13 cellular contexts compared by ENCODE assay signal in the genomic region with DNA sequence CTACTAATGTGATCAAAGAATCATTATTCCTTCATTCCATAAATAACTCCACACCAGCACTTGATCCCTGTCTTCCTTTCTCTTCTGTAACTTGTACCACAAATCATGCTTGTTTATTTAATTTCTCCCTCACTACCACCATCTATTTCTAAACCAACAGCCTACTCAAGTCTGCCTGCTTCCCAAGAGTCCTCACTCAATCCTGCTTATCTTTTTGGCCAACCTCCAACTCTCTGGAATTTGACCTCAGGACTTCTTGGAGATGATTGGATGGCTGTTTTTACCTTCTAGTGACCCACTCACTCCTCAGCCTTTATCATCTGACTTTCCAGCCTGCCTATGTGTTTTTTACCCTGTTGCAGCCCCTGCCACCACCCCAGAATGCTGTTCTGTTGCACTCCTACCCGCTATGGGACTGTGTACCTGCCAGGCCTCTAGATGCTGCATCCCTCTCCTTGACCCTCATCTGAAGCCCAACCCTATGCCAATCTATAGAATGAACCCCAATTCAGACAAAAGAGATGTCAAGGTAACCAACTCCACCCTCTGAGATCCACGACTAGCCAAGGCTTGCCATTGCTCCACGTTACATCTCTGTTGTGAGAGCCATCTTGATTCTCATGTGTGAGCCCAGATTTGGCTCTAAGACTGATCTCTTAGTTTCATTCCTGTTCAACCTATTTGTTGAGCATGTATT.
DNase-seq lines count a peak whose midpoint lies in the region; ATAC-seq and TF ChIP-seq lines count a peak whose summit lies in the region.
"Had no signal": no experiment of that assay in that cellular context is flagged by ENCODE, and none has a peak within 500 bp of the region (broad histone marks: within the 10 kb centered on the region; RNA-seq: fewer than 3 reads in every experiment).

No MANE protein-coding gene starts in this region.

- no peak overlapping the region for H2BK12ac ChIP-seq in neuronal stem cell (ENCODE audit: low read length)

- H4K91ac ChIP-seq in neuronal stem cell (ENCODE audit: low read depth, low read length, poor library complexity), result no peak overlapping the region

- H3K14ac ChIP-seq in neuronal stem cell (ENCODE audit: low read length), result no peak overlapping the region

- H3K4me3 ChIP-seq in RWPE2 (ENCODE audit: severe bottlenecking) (no peak overlapping the region), psoas muscle (no peak overlapping the region), neuronal stem cell (ENCODE audit: low read length in 2 of 2) (no peak overlapping the region)
- H3K4me3 ChIP-seq: Peyer's patch had no signal

- TF ChIP-seq CTCF in RWPE2 (IDR thresholded peaks at IDR 0.05; ENCODE audit: poor library complexity, severe bottlenecking) (no peak), psoas muscle (IDR thresholded peaks at IDR 0.05) (no peak)

- no peaks in the 10 kb centered on the region for H3K36me3 ChIP-seq in RWPE2 (ENCODE audit: low read depth)
- H3K36me3 ChIP-seq in psoas muscle (ENCODE audit: insufficient read depth in 1 of 2, low read depth in 1 of 2), result no peaks in the 10 kb centered on the region
- H3K36me3 ChIP-seq in neuronal stem cell (replicated peaks in 1 of 2; ENCODE audit: control insufficient read depth in 2 of 2, insufficient read depth in 2 of 2, low read length in 2 of 2), result no peaks in the 10 kb centered on the region
- H3K36me3 ChIP-seq: Peyer's patch had no signal

- H3K4ac ChIP-seq in neuronal stem cell (ENCODE audit: low read length), result no peak overlapping the region

- H2AFZ ChIP-seq in neuronal stem cell (ENCODE audit: low read length), result no peak overlapping the region

- peaks cover 25% of the 10 kb centered on the region for H3K4me1 ChIP-seq in RWPE2 (ENCODE audit: insufficient read depth, poor library complexity, severe bottlenecking)
- H3K4me1 ChIP-seq in psoas muscle, result no peaks in the 10 kb centered on the region
- peaks cover 5 to 6% of the 10 kb centered on the region in 2 donors for H3K4me1 ChIP-seq in neuronal stem cell (ENCODE audit: control insufficient read depth in 2 of 2, insufficient read depth in 1 of 2, low read depth in 1 of 2, low read length in 2 of 2)

- no peak overlapping the region for H4K8ac ChIP-seq in neuronal stem cell (ENCODE audit: low read depth, low read length)

- H3K4me2 ChIP-seq in neuronal stem cell (ENCODE audit: insufficient read depth, low read length, poor library complexity, severe bottlenecking), result no peak overlapping the region

- no peak overlapping the region for H2BK120ac ChIP-seq in neuronal stem cell (ENCODE audit: low read depth, low read length)

- H2BK5ac ChIP-seq in neuronal stem cell (ENCODE audit: low read length), result no peak overlapping the region

- no peak overlapping the region for H3K18ac ChIP-seq in neuronal stem cell (ENCODE audit: low read length)

- H3K27me3 ChIP-seq in RWPE2 (ENCODE audit: insufficient read depth, poor library complexity, severe bottlenecking), result no peaks in the 10 kb centered on the region
- H3K27me3 ChIP-seq in psoas muscle (ENCODE audit: insufficient read depth in 3 of 3, low read length in 2 of 3), result no peaks in the 10 kb centered on the region
- no peaks in the 10 kb centered on the region for H3K27me3 ChIP-seq in neuronal stem cell (ENCODE audit: control insufficient read depth in 3 of 3, insufficient read depth in 3 of 3, low read depth in 1 of 3, low read length in 3 of 3)
- H3K27me3 ChIP-seq: Peyer's patch had no signal

- intact Hi-C loops in Right ventricle myocardium superior (cut with DNase I), result no loop called here
- intact Hi-C loops in psoas muscle (cut with DNase I), result loop anchor here in 1 of 2 donors (10.0 kb wide), 1 partner anchor 408 kb away; the partner anchor contains the start of gene BTG1

- ATAC-seq in RWPE2 (ENCODE audit: low read depth) (no peak), Right ventricle myocardium superior (ENCODE audit: poor library complexity) (peak; percentile 34), psoas muscle (no peak), GM18519 (IDR thresholded peaks at IDR 0.05; ENCODE audit: low FRiP score, unreplicated experiment) (no peak), HG02970 (IDR thresholded peaks at IDR 0.05; ENCODE audit: low FRiP score, unreplicated experiment) (no peak)

- no peak overlapping the region for H2BK15ac ChIP-seq in neuronal stem cell (ENCODE audit: low read length)

- H3K9ac ChIP-seq in neuronal stem cell (ENCODE audit: low read depth, low read length, poor library complexity), result no peak overlapping the region

- DNase-seq in EH (ENCODE audit: low read depth) (peak; percentile 10), RWPE2 (ENCODE audit: low spot score) (no peak), Right ventricle myocardium superior (no peak), psoas muscle (no peak), caudate nucleus (lab: John Stamatoyannopoulos, UW) (no peak), neuronal stem cell (ENCODE audit: low spot score) (no peak)
- DNase-seq: activated CD8-positive, alpha-beta memory T cell treated with anti-CD3 and anti-CD28 coated beads for 24 hours; activated naive CD4-positive, alpha-beta T cell treated with anti-CD3 and anti-CD28 coated beads, Interleukin-2, amount 10 ng/mL, durations not matched to agents 7 days and 5 days; MV-4-11; Peyer's patch; T1000 had no signal

- no peak overlapping the region for H2AK5ac ChIP-seq in neuronal stem cell (ENCODE audit: low read depth, low read length)

- H3K27ac ChIP-seq in RWPE2 (ENCODE audit: poor library complexity, severe bottlenecking) (peak overlapping the region; percentile 50), psoas muscle (peak overlapping the region; percentile 9), caudate nucleus (ENCODE audit: low read depth, low read length) (no peak overlapping the region), neuronal stem cell (replicated peaks; ENCODE audit: low read length) (no peak overlapping the region)

- H3K9me3 ChIP-seq in RWPE2 (ENCODE audit: severe bottlenecking) (no peaks in the 10 kb centered on the region), psoas muscle (no peaks in the 10 kb centered on the region), neuronal stem cell (replicated peaks in 1 of 2; ENCODE audit: control insufficient read depth in 2 of 2, insufficient read depth in 1 of 2, low read depth in 1 of 2, low read length in 2 of 2) (no peaks in the 10 kb centered on the region)
- H3K9me3 ChIP-seq: Peyer's patch had no signal

- no peaks in the 10 kb centered on the region for H3K79me1 ChIP-seq in neuronal stem cell (ENCODE audit: low read depth, low read length)

- no peak overlapping the region for H3K23ac ChIP-seq in neuronal stem cell (ENCODE audit: low read depth, low read length, poor library complexity)

- WGBS in psoas muscle, 3 donors, result 94 to 98% (median 97%) methylated on average over 3 of the region's 3 CpGs
- WGBS in neuronal stem cell (ENCODE audit: extremely low coverage in 2 of 2, insufficient read length in 2 of 2, insufficient replicate concordance in 1 of 2), 2 donors, result no CpG with 5 or more reads among the region's 3 CpGs

Comparison
In these comparisons a context has a peak if more than half of its experiments do, and no peak if none do; other contexts are left out.
1. H3K27ac ChIP-seq: peak in RWPE2 (single experiment) and psoas muscle (single experiment); none in caudate nucleus (single experiment) and neuronal stem cell (single experiment).